ENCODE assay signal across 1 cellular context in the genomic region with DNA sequence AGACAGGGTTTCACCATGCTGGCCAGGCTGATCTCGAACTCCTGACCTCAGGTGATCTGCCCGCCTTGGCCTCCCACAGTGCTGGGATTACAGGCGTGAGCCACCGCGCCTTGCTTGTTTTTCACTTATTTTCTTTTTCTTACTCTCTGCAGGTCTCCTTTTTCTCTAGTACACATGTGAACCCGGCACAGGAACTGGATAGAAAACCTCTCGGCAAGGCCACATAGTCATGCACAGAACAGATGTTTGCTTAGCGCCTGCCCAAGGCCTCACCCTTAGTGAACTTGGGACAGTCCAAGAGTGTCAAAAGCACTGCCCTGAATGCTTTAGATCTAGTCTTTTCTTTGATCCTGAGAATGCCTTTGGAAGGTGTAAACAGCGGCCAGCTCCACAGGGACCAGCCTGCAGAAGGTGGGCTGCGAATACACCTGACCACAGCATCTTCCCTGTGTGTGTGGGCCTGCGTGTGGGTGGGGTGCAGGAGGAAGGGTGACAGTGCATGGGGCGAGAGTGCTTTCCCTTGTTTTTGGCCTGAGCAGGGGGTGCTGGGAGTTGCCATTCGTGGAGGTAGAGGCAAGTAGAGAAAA.
TF ChIP-seq lines count a peak whose summit lies in the region.

No MANE protein-coding gene starts in this region.

TF ChIP-seq in HepG2, 621 proteins besides CTCF, POLR2A, EP300 and RAD21 (continued from another document and continues in another):
- TF ChIP-seq, protein P1, sequence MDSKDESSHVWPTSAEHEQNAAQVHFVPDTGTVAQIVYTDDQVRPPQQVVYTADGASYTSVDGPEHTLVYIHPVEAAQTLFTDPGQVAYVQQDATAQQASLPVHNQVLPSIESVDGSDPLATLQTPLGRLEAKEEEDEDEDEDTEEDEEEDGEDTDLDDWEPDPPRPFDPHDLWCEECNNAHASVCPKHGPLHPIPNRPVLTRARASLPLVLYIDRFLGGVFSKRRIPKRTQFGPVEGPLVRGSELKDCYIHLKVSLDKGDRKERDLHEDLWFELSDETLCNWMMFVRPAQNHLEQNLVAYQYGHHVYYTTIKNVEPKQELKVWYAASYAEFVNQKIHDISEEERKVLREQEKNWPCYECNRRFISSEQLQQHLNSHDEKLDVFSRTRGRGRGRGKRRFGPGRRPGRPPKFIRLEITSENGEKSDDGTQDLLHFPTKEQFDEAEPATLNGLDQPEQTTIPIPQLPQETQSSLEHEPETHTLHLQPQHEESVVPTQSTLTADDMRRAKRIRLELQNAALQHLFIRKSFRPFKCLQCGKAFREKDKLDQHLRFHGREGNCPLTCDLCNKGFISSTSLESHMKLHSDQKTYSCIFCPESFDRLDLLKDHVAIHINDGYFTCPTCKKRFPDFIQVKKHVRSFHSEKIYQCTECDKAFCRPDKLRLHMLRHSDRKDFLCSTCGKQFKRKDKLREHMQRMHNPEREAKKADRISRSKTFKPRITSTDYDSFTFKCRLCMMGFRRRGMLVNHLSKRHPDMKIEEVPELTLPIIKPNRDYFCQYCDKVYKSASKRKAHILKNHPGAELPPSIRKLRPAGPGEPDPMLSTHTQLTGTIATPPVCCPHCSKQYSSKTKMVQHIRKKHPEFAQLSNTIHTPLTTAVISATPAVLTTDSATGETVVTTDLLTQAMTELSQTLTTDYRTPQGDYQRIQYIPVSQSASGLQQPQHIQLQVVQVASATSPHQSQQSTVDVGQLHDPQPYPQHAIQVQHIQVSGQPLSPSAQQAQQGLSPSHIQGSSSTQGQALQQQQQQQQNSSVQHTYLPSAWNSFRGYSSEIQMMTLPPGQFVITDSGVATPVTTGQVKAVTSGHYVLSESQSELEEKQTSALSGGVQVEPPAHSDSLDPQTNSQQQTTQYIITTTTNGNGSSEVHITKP (CRISPR knock-in tag; IDR thresholded peaks at IDR 0.05; ENCODE audit: low read depth) = peak; percentile 97
- TF ChIP-seq ETV6 (CRISPR knock-in tag; conservative IDR thresholded peaks at IDR 0.05) = no peak
- TF ChIP-seq, protein P2, sequence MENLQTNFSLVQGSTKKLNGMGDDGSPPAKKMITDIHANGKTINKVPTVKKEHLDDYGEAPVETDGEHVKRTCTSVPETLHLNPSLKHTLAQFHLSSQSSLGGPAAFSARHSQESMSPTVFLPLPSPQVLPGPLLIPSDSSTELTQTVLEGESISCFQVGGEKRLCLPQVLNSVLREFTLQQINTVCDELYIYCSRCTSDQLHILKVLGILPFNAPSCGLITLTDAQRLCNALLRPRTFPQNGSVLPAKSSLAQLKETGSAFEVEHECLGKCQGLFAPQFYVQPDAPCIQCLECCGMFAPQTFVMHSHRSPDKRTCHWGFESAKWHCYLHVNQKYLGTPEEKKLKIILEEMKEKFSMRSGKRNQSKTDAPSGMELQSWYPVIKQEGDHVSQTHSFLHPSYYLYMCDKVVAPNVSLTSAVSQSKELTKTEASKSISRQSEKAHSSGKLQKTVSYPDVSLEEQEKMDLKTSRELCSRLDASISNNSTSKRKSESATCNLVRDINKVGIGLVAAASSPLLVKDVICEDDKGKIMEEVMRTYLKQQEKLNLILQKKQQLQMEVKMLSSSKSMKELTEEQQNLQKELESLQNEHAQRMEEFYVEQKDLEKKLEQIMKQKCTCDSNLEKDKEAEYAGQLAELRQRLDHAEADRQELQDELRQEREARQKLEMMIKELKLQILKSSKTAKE (CRISPR knock-in tag; IDR thresholded peaks at IDR 0.05; ENCODE audit: borderline replicate concordance) = peak; percentile 94
- TF ChIP-seq ZNF776 (CRISPR knock-in tag; IDR thresholded peaks at IDR 0.05) = 0 out of 2 replicates have a peak, but pooled peaks have one; percentile 53
- TF ChIP-seq ZNF264 (CRISPR knock-in tag; IDR thresholded peaks at IDR 0.05) = peak; percentile 93
- no peak for TF ChIP-seq ZNF142 (CRISPR knock-in tag; IDR thresholded peaks at IDR 0.05)
- no peak for TF ChIP-seq LCORL (IDR thresholded peaks at IDR 0.05)
- peak; percentile 94 for TF ChIP-seq LCORL (CRISPR knock-in tag; IDR thresholded peaks at IDR 0.05)
- peak; percentile 97 for TF ChIP-seq HDAC2 (CRISPR knock-in tag; IDR thresholded peaks at IDR 0.05)
- no peak for TF ChIP-seq ZMAT5 (CRISPR knock-in tag; IDR thresholded peaks at IDR 0.05; ENCODE audit: borderline replicate concordance, low read depth)
- no peak; the same call in 1 of the 2 replicates for TF ChIP-seq ZNF451 (CRISPR knock-in tag; IDR thresholded peaks at IDR 0.05)
- no peak; the same call in 1 of the 2 replicates for TF ChIP-seq MXD1 (CRISPR knock-in tag; IDR thresholded peaks at IDR 0.05)
- peak; percentile 90 for TF ChIP-seq ARNTL (CRISPR knock-in tag; IDR thresholded peaks at IDR 0.05)
- TF ChIP-seq MEF2D (CRISPR knock-in tag; IDR thresholded peaks at IDR 0.05) = peak; percentile 93
- TF ChIP-seq ELF1 (CRISPR knock-in tag; IDR thresholded peaks at IDR 0.05) = peak; percentile 52; the same call in 1 of the 2 replicates
- no peak for TF ChIP-seq CENPT (CRISPR knock-in tag; IDR thresholded peaks at IDR 0.05; ENCODE audit: low read depth)
- TF ChIP-seq, protein P3, sequence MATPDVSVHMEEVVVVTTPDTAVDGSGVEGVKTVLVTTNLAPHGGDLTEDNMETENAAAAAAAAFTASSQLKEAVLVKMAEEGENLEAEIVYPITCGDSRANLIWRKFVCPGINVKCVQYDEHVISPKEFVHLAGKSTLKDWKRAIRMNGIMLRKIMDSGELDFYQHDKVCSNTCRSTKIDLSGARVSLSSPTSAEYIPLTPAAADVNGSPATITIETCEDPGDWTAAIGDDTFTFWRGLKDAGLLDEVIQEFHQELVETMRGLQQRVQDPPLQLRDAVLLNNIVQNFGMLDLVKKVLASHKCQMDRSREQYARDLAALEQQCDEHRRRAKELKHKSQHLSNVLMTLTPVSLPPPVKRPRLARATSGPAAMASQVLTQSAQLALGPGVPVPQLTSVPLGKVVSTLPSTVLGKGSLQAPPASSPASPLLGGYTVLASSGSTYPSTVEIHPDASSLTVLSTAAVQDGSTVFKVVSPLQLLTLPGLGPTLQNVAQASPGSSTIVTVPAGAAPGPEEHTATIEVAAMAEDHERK (CRISPR knock-in tag; IDR thresholded peaks at IDR 0.05; ENCODE audit: low read depth) = no peak
- no peak for TF ChIP-seq MLLT10 (CRISPR knock-in tag; IDR thresholded peaks at IDR 0.05)
- no peak for TF ChIP-seq POLR2AphosphoS5 (IDR thresholded peaks at IDR 0.05; ENCODE audit: low read depth, low read length)
- no peak for TF ChIP-seq ETS1 (CRISPR knock-in tag; IDR thresholded peaks at IDR 0.05)
- TF ChIP-seq, protein P4, sequence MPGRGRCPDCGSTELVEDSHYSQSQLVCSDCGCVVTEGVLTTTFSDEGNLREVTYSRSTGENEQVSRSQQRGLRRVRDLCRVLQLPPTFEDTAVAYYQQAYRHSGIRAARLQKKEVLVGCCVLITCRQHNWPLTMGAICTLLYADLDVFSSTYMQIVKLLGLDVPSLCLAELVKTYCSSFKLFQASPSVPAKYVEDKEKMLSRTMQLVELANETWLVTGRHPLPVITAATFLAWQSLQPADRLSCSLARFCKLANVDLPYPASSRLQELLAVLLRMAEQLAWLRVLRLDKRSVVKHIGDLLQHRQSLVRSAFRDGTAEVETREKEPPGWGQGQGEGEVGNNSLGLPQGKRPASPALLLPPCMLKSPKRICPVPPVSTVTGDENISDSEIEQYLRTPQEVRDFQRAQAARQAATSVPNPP (CRISPR knock-in tag; IDR thresholded peaks at IDR 0.05) = peak; percentile 91
- peak; percentile 92 for TF ChIP-seq TARDBP (CRISPR knock-in tag; IDR thresholded peaks at IDR 0.05)
- TF ChIP-seq CEBPB (IDR thresholded peaks at IDR 0.05; ENCODE audit: borderline replicate concordance, low read depth, low read length) = no peak
- peak; percentile 90 for TF ChIP-seq KDM6A (CRISPR knock-in tag; IDR thresholded peaks at IDR 0.05; ENCODE audit: low read depth)
- TF ChIP-seq GTF2F1 (IDR thresholded peaks at IDR 0.05; ENCODE audit: low read length) = no peak
- peak; percentile 99 for TF ChIP-seq FOXO1 (CRISPR knock-in tag; IDR thresholded peaks at IDR 0.05)
- TF ChIP-seq NR3C1 (CRISPR knock-in tag; IDR thresholded peaks at IDR 0.05) = no peak
- no peak for TF ChIP-seq HNRNPK (IDR thresholded peaks at IDR 0.05; ENCODE audit: low read depth, low read length, poor library complexity, severe bottlenecking)
- TF ChIP-seq ZSCAN31 (CRISPR knock-in tag; IDR thresholded peaks at IDR 0.05; ENCODE audit: low read depth) = no peak
- no peak for TF ChIP-seq ZNF180 (CRISPR knock-in tag; IDR thresholded peaks at IDR 0.05; ENCODE audit: borderline replicate concordance, low read depth)
- TF ChIP-seq, protein P5, sequence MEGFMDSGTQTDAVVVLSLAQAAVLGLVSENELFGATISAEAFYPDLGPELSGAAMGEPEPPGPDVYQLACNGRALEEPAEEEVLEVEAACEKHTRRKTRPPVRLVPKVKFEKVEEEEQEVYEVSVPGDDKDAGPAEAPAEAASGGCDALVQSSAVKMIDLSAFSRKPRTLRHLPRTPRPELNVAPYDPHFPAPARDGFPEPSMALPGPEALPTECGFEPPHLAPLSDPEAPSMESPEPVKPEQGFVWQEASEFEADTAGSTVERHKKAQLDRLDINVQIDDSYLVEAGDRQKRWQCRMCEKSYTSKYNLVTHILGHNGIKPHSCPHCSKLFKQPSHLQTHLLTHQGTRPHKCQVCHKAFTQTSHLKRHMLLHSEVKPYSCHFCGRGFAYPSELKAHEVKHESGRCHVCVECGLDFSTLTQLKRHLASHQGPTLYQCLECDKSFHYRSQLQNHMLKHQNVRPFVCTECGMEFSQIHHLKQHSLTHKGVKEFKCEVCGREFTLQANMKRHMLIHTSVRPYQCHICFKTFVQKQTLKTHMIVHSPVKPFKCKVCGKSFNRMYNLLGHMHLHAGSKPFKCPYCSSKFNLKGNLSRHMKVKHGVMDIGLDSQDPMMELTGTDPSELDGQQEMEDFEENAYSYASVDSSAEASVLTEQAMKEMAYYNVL (CRISPR knock-in tag; IDR thresholded peaks at IDR 0.05; ENCODE audit: borderline replicate concordance) = peak; percentile 97
- TF ChIP-seq, protein P6, sequence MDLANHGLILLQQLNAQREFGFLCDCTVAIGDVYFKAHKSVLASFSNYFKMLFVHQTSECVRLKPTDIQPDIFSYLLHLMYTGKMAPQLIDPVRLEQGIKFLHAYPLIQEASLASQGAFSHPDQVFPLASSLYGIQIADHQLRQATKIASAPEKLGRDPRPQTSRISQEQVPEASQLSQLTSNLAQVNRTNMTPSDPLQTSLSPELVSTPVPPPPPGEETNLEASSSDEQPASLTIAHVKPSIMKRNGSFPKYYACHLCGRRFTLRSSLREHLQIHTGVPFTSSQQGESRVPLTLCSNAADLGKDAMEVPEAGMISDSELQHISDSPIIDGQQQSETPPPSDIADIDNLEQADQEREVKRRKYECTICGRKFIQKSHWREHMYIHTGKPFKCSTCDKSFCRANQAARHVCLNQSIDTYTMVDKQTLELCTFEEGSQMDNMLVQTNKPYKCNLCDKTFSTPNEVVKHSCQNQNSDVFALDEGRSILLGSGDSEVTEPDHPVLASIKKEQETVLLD (CRISPR knock-in tag; IDR thresholded peaks at IDR 0.05; ENCODE audit: low read depth) = no peak
